ENCODE assay signal across 28 cellular contexts in genomic region chr10:124996854-124997215, GRCh38. TPM values are rescaled to one million over a fixed set of nuclear protein-coding genes. Genes with fewer than 3 reads are reported as not detected.
A peak's percentile ranks its signal among the peaks of the same experiment; 100 is the strongest.
DNase-seq lines count a peak whose midpoint lies in the region; ATAC-seq and TF ChIP-seq lines count a peak whose summit lies in the region.
"Had no signal": no experiment of that assay in that cellular context is flagged by ENCODE, and none has a peak within 500 bp of the region (broad histone marks: within the 10 kb centered on the region; RNA-seq: fewer than 3 reads in every experiment).

No MANE protein-coding gene starts in this region.

- DNase-seq in right atrium auricular region (ENCODE audit: low spot score) = peak; percentile 56
- DNase-seq in Right ventricle myocardium inferior (ENCODE audit: missing footprints) = no peak
- peak in 4 of 7 donors; percentile 6 to 20 (median 14) for DNase-seq in adrenal gland
- DNase-seq in mucosa of gallbladder (ENCODE audit: low spot score) = peak; percentile 9
- DNase-seq in upper lobe of left lung = peak; percentile 16 to 70
- no peak for DNase-seq in thyroid gland
- DNase-seq: activated CD4-positive, alpha-beta T cell treated with anti-CD3 and anti-CD28 coated beads for 4 hours; activated naive CD4-positive, alpha-beta T cell; dermis blood vessel endothelial cell; DMS 273 treated with DMSO at 0.1 percent for 48 hours; EL; esophagus squamous epithelium; foreskin keratinocyte; NCI-H1417 treated with DMSO at 0.1 percent for 48 hours; NCI-H2029 treated with DMSO at 0.1 percent for 48 hours; NCI-H526 treated with DMSO at 0.1 percent for 48 hours; SHP77 treated with DMSO at 0.1 percent for 48 hours; stimulated activated CD4-positive, alpha-beta T cell treated with anti-CD3 and anti-CD28 coated beads, Interleukin-12 subunit alpha, Interleukin-12 subunit beta, amount 100 ng/mL, for 4 hours; stimulated activated CD4-positive, alpha-beta T cell treated with anti-CD3 and anti-CD28 coated beads, Interleukin-2, amount 100 ng/mL, for 48 hours; stomach had no signal

- TF ChIP-seq CTCF in right atrium auricular region (IDR thresholded peaks at IDR 0.05) (no peak), adrenal gland (IDR thresholded peaks at IDR 0.05) (no peak), upper lobe of left lung (IDR thresholded peaks at IDR 0.05) (no peak), thyroid gland (IDR thresholded peaks at IDR 0.05) (no peak)

- H3K36me3 ChIP-seq in right atrium auricular region (peaks cover 47% of the 10 kb centered on the region), adrenal gland (replicated peaks in 1 of 2) (peaks cover 0 to 63% of the 10 kb centered on the region in 2 donors), upper lobe of left lung (peaks cover 28 to 98% (median 90%) of the 10 kb centered on the region in 4 donors), thyroid gland (peaks cover 86 to 88% of the 10 kb centered on the region in 2 donors)

- H3K27me3 ChIP-seq in right atrium auricular region = no peaks in the 10 kb centered on the region
- no peaks in the 10 kb centered on the region for H3K27me3 ChIP-seq in adrenal gland
- H3K27me3 ChIP-seq in upper lobe of left lung = no peaks in the 10 kb centered on the region
- H3K27me3 ChIP-seq in thyroid gland = no peaks in the 10 kb centered on the region
- H3K27me3 ChIP-seq: BLaER1, body of pancreas, esophagus squamous epithelium, foreskin keratinocyte, sigmoid colon, stomach had no signal

- intact Hi-C loops in Right ventricle myocardium inferior (cut with DNase I) = loop anchor here (10.0 kb wide), 1 partner anchor 338 kb away; no protein-coding TSS in a partner anchor
- intact Hi-C loops in adrenal gland (cut with DNase I) = loop anchor here in 1 of 2 donors (10.0 kb wide), 1 partner anchor 58 kb away; no protein-coding TSS in a partner anchor
- intact Hi-C loops in thyroid gland (cut with DNase I) = no loop called here

- ATAC-seq in Right ventricle myocardium inferior = no peak
- no peak for ATAC-seq in upper lobe of left lung (ENCODE audit: low FRiP score in 2 of 2)
- no peak for ATAC-seq in GM21737 (IDR thresholded peaks at IDR 0.05; ENCODE audit: unreplicated experiment)
- ATAC-seq: body of pancreas, foreskin keratinocyte, GM12878 had no signal

- H3K4me3 ChIP-seq in right atrium auricular region = no peak overlapping the region
- no peak overlapping the region for H3K4me3 ChIP-seq in adrenal gland
- no peak overlapping the region for H3K4me3 ChIP-seq in upper lobe of left lung
- no peak overlapping the region for H3K4me3 ChIP-seq in thyroid gland (replicated peaks in 1 of 3)
- H3K4me3 ChIP-seq: BLaER1, body of pancreas, esophagus squamous epithelium, GM12878, HAP-1, sigmoid colon, stomach had no signal

- H3K9me3 ChIP-seq in right atrium auricular region (no peaks in the 10 kb centered on the region), adrenal gland (replicated peaks in 1 of 3) (no peaks in the 10 kb centered on the region), upper lobe of left lung (no peaks in the 10 kb centered on the region), thyroid gland (no peaks in the 10 kb centered on the region)
- H3K9me3 ChIP-seq: BLaER1, body of pancreas, esophagus squamous epithelium, HAP-1, sigmoid colon, stomach had no signal

- H3K27ac ChIP-seq in right atrium auricular region (no peak overlapping the region), adrenal gland (no peak overlapping the region), upper lobe of left lung (no peak overlapping the region), thyroid gland (no peak overlapping the region)
- H3K27ac ChIP-seq: BLaER1, body of pancreas, esophagus squamous epithelium, foreskin keratinocyte, HL-60, KMS-11, sigmoid colon had no signal

- no peak for TF ChIP-seq POLR2A in adrenal gland (IDR thresholded peaks at IDR 0.05)
- no peak for TF ChIP-seq POLR2A in upper lobe of left lung (IDR thresholded peaks at IDR 0.05)
- TF ChIP-seq POLR2A in thyroid gland (IDR thresholded peaks at IDR 0.05) = no peak

- no peak for TF ChIP-seq EP300 in upper lobe of left lung (IDR thresholded peaks at IDR 0.05)

- H3K4me1 ChIP-seq in right atrium auricular region (peaks cover 0 to 43% of the 10 kb centered on the region in 2 donors), adrenal gland (replicated peaks in 1 of 2) (peaks cover 30 to 46% of the 10 kb centered on the region in 2 donors), upper lobe of left lung (peaks cover 27 to 30% (median 28%) of the 10 kb centered on the region in 4 donors), thyroid gland (no peaks in the 10 kb centered on the region)
- H3K4me1 ChIP-seq: HAP-1 had no signal

- WGBS in adrenal gland, 4 donors = 89 to 92% (median 90%) methylated on average over 12 to 17 of the region's 17 CpGs
- 95 to 96% methylated on average over 11 to 17 of the region's 17 CpGs for WGBS in upper lobe of left lung, 2 donors
- 90 to 97% methylated on average over 5 to 14 of the region's 17 CpGs for WGBS in thyroid gland, 2 donors

RNA-seq across cellular contexts. Expression of gene ZRANB1, which starts 54.9 kb away (rescaled TPM):
- total RNA-seq in right atrium auricular region (10 to 100 TPM; 24.1 to 24.9 TPM), Right ventricle myocardium inferior (23.4 TPM), adrenal gland (10 to 100 TPM; 23.0 to 64.7 (median 41.9) TPM), mucosa of gallbladder (17.7 TPM), upper lobe of left lung (10 to 100 TPM; 14.6 to 35.4 (median 17.1) TPM), thyroid gland (10 to 100 TPM; 22.1 to 37.5 (median 25.0) TPM)
- polyA plus RNA-seq in adrenal gland = 10 to 100 TPM; 20.2 to 30.4 (median 23.6) TPM

Comparison
In these comparisons a context has a peak if more than half of its experiments do, and no peak if none do; other contexts are left out.
1. DNase-seq: peak in right atrium auricular region (single experiment), adrenal gland (4 of 7), mucosa of gallbladder (single experiment) and upper lobe of left lung (2 of 2); none in Right ventricle myocardium inferior (single experiment) and thyroid gland (0 of 2).